8 cellular contexts compared by ENCODE assay signal in the genomic region with DNA sequence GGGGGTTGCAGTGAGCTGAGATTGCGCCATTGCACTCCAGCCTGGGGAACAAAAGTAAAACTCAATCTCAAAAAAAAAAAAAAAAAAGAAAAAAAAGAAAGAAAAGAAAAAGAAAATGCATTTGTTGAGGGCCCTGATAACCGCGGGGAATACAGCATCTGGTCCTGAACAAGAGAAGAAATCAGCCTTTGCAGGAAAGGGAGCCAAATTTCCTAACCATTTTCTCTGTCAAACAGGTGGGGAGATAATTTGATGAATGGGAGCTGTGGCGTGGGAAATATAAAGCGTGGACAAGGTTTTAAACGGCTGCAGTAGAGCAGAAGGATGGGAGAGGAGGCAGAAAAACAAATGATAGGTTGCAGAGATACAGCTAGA. TPM values are rescaled to one million over a fixed set of nuclear protein-coding genes. Genes with fewer than 3 reads are reported as not detected.
DNase-seq lines count a peak whose midpoint lies in the region; ATAC-seq, FAIRE-seq and TF ChIP-seq lines count a peak whose summit lies in the region.

No MANE protein-coding gene starts in this region.

- peaks cover 30% of the 10 kb centered on the region for H3K4me1 Mint-ChIP-seq in activated CD4-positive, alpha-beta T cell treated with anti-CD3 and anti-CD28 coated beads, Interleukin-2, amount 10 ng/mL, durations not matched to agents 24 days and 14 days

- no peaks in the 10 kb centered on the region for H3K9me3 Mint-ChIP-seq in activated CD4-positive, alpha-beta T cell treated with anti-CD3 and anti-CD28 coated beads, Interleukin-2, amount 10 ng/mL, durations not matched to agents 24 days and 14 days

- peak overlapping the region; percentile 99 for H3K4me2 ChIP-seq in HepG2 (ENCODE audit: low read depth, low read length)

- H3K27me3 Mint-ChIP-seq in activated CD4-positive, alpha-beta T cell treated with anti-CD3 and anti-CD28 coated beads, Interleukin-2, amount 10 ng/mL, durations not matched to agents 24 days and 14 days, result peaks cover 2% of the 10 kb centered on the region

- POLR2A ChIA-PET in HepG2 (lab: Yijun Ruan, JAX), result interaction anchor here (0.7 to 2.6 kb wide), 7 partner anchors 42 to 295 kb away, joined by 3 to 17 read pairs (median 5); no protein-coding TSS in a partner anchor

- 46 to 49% (median 47%) methylated on average over 6 of the region's 6 CpGs for WGBS in adrenal gland, 4 donors
- whole genome bisulfite sequencing in HepG2 (ENCODE audit: low lambda C conversion rate), result 37% methylated on average over 6 of the region's 6 CpGs
- WGBS in testis, 2 donors, result 24 to 28% methylated on average over 6 of the region's 6 CpGs

- no peak for TF ChIP-seq EP300 in HepG2 (IDR thresholded peaks at IDR 0.05; ENCODE audit: low read depth in 2 of 2, low read length in 2 of 2)
- TF ChIP-seq EP300 in HepG2 (CRISPR knock-in tag; IDR thresholded peaks at IDR 0.05; ENCODE audit: borderline replicate concordance), result no peak

- TF ChIP-seq POLR2A in adrenal gland (IDR thresholded peaks at IDR 0.05) (no peak), HepG2 (IDR thresholded peaks at IDR 0.05; ENCODE audit: insufficient read depth in 1 of 2, low read depth in 2 of 2, low read length in 2 of 2) (no peak), testis (IDR thresholded peaks at IDR 0.05) (no peak)

- H3K27me3 ChIP-seq in adrenal gland (no peaks in the 10 kb centered on the region), HepG2 (ENCODE audit: control insufficient read depth in 1 of 2, insufficient read depth in 2 of 2, low read length in 2 of 2) (no peaks in the 10 kb centered on the region), testis (no peaks in the 10 kb centered on the region)

- H3K27ac ChIP-seq in adrenal gland (peak overlapping the region in 4 of 5 donors; percentile 69 to 96 (median 90)), HepG2 (ENCODE audit: extremely low read length, insufficient read depth, low read length) (peak overlapping the region; percentile 67), testis (peak overlapping the region; percentile 83 to 87)

- no peaks in the 10 kb centered on the region for H3K9me3 ChIP-seq in adrenal gland (replicated peaks in 1 of 3)
- H3K9me3 ChIP-seq in HepG2 (ENCODE audit: low read length), result no peaks in the 10 kb centered on the region
- no peaks in the 10 kb centered on the region for H3K9me3 ChIP-seq in testis

- H3K4me1 ChIP-seq in adrenal gland (replicated peaks in 1 of 2), result peaks cover 0 to 36% of the 10 kb centered on the region in 2 donors
- peaks cover 72% of the 10 kb centered on the region for H3K4me1 ChIP-seq in HepG2 (ENCODE audit: insufficient read depth, low read length)
- H3K4me1 ChIP-seq in testis, result peaks cover 19% of the 10 kb centered on the region

- H3K4me3 Mint-ChIP-seq in activated CD4-positive, alpha-beta T cell treated with anti-CD3 and anti-CD28 coated beads, Interleukin-2, amount 10 ng/mL, durations not matched to agents 24 days and 14 days, result peak overlapping the region; percentile 96

- H4K20me1 ChIP-seq in HepG2 (ENCODE audit: insufficient read depth, low read length), result peaks cover 28% of the 10 kb centered on the region

- intact Hi-C loops in activated CD4-positive, alpha-beta T cell treated with anti-CD3 and anti-CD28 coated beads, Interleukin-2, amount 10 ng/mL, durations not matched to agents 24 days and 14 days (cut with micrococcal nuclease), result loop anchor here (5.0 kb wide), 3 partner anchors 123 to 333 kb away; partner anchors contain the start of gene ROCK2
- intact Hi-C loops in adrenal gland (cut with DNase I), result no loop called here
- intact Hi-C loops in HepG2 (cut with micrococcal nuclease; ENCODE audit: unreplicated experiment), result no loop called here
- intact Hi-C loops in testis (cut with DNase I; ENCODE audit: low total_unique reads), result no loop called here

- peak overlapping the region; percentile 94 for H3K27ac Mint-ChIP-seq in activated CD4-positive, alpha-beta T cell treated with anti-CD3 and anti-CD28 coated beads, Interleukin-2, amount 10 ng/mL, durations not matched to agents 24 days and 14 days

- in situ Hi-C loops in HepG2 (cut with HindIII; ENCODE audit: extremely low pct_ligation_motif_present, low pct_unique_long_range_greater_than_20kb), result no loop called here

- no TSS peak for BruUV-seq in HepG2 (replicated peaks; lab: Mats Ljungman, UMichigan)

- CTCF ChIA-PET in HepG2 (lab: Yijun Ruan, JAX; ENCODE audit: low intra/inter-chr PET ratio, low total read pairs), result no interaction called here

- TF ChIP-seq CTCF in adrenal gland (IDR thresholded peaks at IDR 0.05) (no peak), HepG2 (CRISPR knock-in tag; IDR thresholded peaks at IDR 0.05) (no peak), testis (IDR thresholded peaks at IDR 0.05) (no peak)

- no peak for TF ChIP-seq RAD21 in HepG2 (CRISPR knock-in tag; IDR thresholded peaks at IDR 0.05)

- H3K79me2 ChIP-seq in HepG2 (ENCODE audit: insufficient read depth, low read length), result peaks cover 54% of the 10 kb centered on the region

- no peak overlapping the region for H2AFZ ChIP-seq in HepG2 (ENCODE audit: low read length)

- DNase-seq in activated CD4-positive, alpha-beta T cell treated with anti-CD3 and anti-CD28 coated beads, Interleukin-2, amount 10 ng/mL, durations not matched to agents 24 days and 14 days, result no peak
- no peak for DNase-seq in activated CD4-positive, alpha-beta T cell treated with anti-CD3 and anti-CD28 coated beads, Interleukin-2, amount 50 U/mL, for 1 hour
- DNase-seq in adrenal gland (no peak), HepG2 (ENCODE audit: low spot score) (no peak), testis (no peak), HPDE6-E6E7 (ENCODE audit: extremely low spot score) (no peak), NCI-H2081 treated with DMSO at 0.1 percent for 48 hours (lab: John Stamatoyannopoulos, UW) (no peak)

- FAIRE-seq in HepG2 (lab: Jason Lieb, UNC), result no peak

- H3K9ac ChIP-seq in HepG2 (ENCODE audit: insufficient read depth, low read depth, low read length), result peak overlapping the region; percentile 72

- H3K4me3 ChIP-seq in adrenal gland (peak overlapping the region in 2 of 4 donors; percentile 76 to 79), HepG2 (replicated peaks in 1 of 3; ENCODE audit: insufficient read depth in 1 of 3, low read depth in 2 of 3, low read length in 3 of 3) (peak overlapping the region; percentile 66 to 73 (median 71)), testis (peak overlapping the region; percentile 59 to 82)

- no peak for ATAC-seq in HepG2
- ATAC-seq in HG02571 (IDR thresholded peaks at IDR 0.05; ENCODE audit: unreplicated experiment), result no peak

- H3K36me3 ChIP-seq in adrenal gland (replicated peaks in 1 of 2) (no peaks in the 10 kb centered on the region), HepG2 (replicated peaks in 1 of 2; ENCODE audit: control insufficient read depth in 1 of 2, insufficient read depth in 2 of 2, low read length in 2 of 2) (peaks cover 1 to 8% of the 10 kb centered on the region in 2 experiments; a peak in 4 of 5 replicates), testis (ENCODE audit: low read depth, missing control alignments) (no peaks in the 10 kb centered on the region)

- H3K36me3 Mint-ChIP-seq in activated CD4-positive, alpha-beta T cell treated with anti-CD3 and anti-CD28 coated beads, Interleukin-2, amount 10 ng/mL, durations not matched to agents 24 days and 14 days (ENCODE audit: low read depth), result peaks cover 15% of the 10 kb centered on the region

TF ChIP-seq in HepG2, 621 proteins besides CTCF, POLR2A, EP300 and RAD21 (continues in another document):
- TF ChIP-seq MLX (CRISPR knock-in tag; IDR thresholded peaks at IDR 0.05) (0 out of 2 replicates have a peak, but pooled peaks have one; percentile 0), SMARCE1 (IDR thresholded peaks at IDR 0.05; ENCODE audit: borderline replicate concordance) (no peak)
- TF ChIP-seq, protein P1, sequence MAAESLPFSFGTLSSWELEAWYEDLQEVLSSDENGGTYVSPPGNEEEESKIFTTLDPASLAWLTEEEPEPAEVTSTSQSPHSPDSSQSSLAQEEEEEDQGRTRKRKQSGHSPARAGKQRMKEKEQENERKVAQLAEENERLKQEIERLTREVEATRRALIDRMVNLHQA (CRISPR knock-in tag; IDR thresholded peaks at IDR 0.05), result no peak

RNA-seq across cellular contexts. Expression of gene E2F6, which starts 0.9 kb away (rescaled TPM):
- total RNA-seq in activated CD4-positive, alpha-beta T cell treated with anti-CD3 and anti-CD28 coated beads, Interleukin-2, amount 10 ng/mL, durations not matched to agents 24 days and 14 days, result 20.3 and 22.9 TPM in 2 replicates
- total RNA-seq in adrenal gland (10 to 100 TPM in 6 of 8 donors, 1 to 10 TPM in 2; 9.2 to 16.1 (median 12.5) TPM), HepG2 (2016; rRNA removed; fragmentation: Illumina TruSeq; extraction: Trizol) (36.0 and 40.1 TPM in 2 replicates), testis (10 to 100 TPM; 15.7 to 24.3 TPM)
- polyA plus RNA-seq in adrenal gland (10 to 100 TPM in 2 of 3 donors, 1 to 10 TPM in 1; 8.0 to 16.6 (median 11.4) TPM), HepG2 (2011; rRNA removed) (22.6 and 27.3 TPM in 2 replicates), testis (ENCODE audit: insufficient read depth, low read depth, low replicate concordance) (20.2 TPM)
- total RNA-seq in HepG2 (2016; cell fraction: cytosol; rRNA removed; fragmentation: Illumina TruSeq; extraction: Trizol; ENCODE audit: low read depth), result 13.0 and 13.9 TPM in 2 replicates
- total RNA-seq in HepG2 (2016; cell fraction: insoluble cytoplasmic fraction; rRNA removed; fragmentation: Illumina TruSeq; extraction: Trizol), result 36.8 and 38.9 TPM in 2 replicates
- 37.8 and 40.8 TPM in 2 replicates for total RNA-seq in HepG2 (2016; cell fraction: membrane; rRNA removed; fragmentation: Illumina TruSeq; extraction: Trizol)
- 35.5 and 39.9 TPM in 2 replicates for total RNA-seq in HepG2 (2016; cell fraction: nucleus; rRNA removed; fragmentation: Illumina TruSeq; extraction: Trizol)
- 9.9 and 16.5 TPM in 2 replicates for polyA plus RNA-seq in HepG2 (2011; cell fraction: cytosol; rRNA removed)
- polyA plus RNA-seq in HepG2 (2011; cell fraction: nucleus; rRNA removed), result 15.6 and 16.3 TPM in 2 replicates
- 28.6 and 31.7 TPM in 2 replicates for polyA plus RNA-seq in HepG2 (2012)
- polyA plus RNA-seq in HepG2 (2016; cell fraction: cytosol; fragmentation: Illumina TruSeq; extraction: Trizol; ENCODE audit: low read depth), result 10.7 and 15.9 TPM in 2 replicates
- 49.4 and 50.1 TPM in 2 replicates for polyA plus RNA-seq in HepG2 (2016; cell fraction: insoluble cytoplasmic fraction; fragmentation: Illumina TruSeq; extraction: Trizol; ENCODE audit: low read depth)
- 27.3 and 31.7 TPM in 2 replicates for polyA plus RNA-seq in HepG2 (2016; cell fraction: membrane; fragmentation: Illumina TruSeq; extraction: Trizol; ENCODE audit: low read depth)
- polyA plus RNA-seq in HepG2 (2016; cell fraction: nucleus; fragmentation: Illumina TruSeq; extraction: Trizol; ENCODE audit: insufficient read depth, low read depth), result 72.4 and 76.7 TPM in 2 replicates
- polyA minus RNA-seq in HepG2 (2011; rRNA and poly(A)+ RNA removed; ENCODE audit: low replicate concordance), result 8.6 and 12.9 TPM in 2 replicates
- 10.9 and 11.8 TPM in 2 replicates for polyA minus RNA-seq in HepG2 (2011; cell fraction: cytosol; rRNA and poly(A)+ RNA removed)
- polyA minus RNA-seq in HepG2 (2011; cell fraction: nucleus; rRNA and poly(A)+ RNA removed), result 32.4 and 33.1 TPM in 2 replicates
